In genomic region chr7:118129037-118129436, GRCh38 we compare ENCODE assay signal across 18 cellular contexts. TPM values are rescaled to one million over a fixed set of nuclear protein-coding genes. Genes with fewer than 3 reads are reported as not detected.
DNase-seq lines count a peak whose midpoint lies in the region; ATAC-seq lines count a peak whose summit lies in the region.
"Had no signal": no experiment of that assay in that cellular context is flagged by ENCODE, and none has a peak within 500 bp of the region (broad histone marks: within the 10 kb centered on the region; RNA-seq: fewer than 3 reads in every experiment).

No MANE protein-coding gene starts in this region.

- in situ Hi-C loops in G401 (cut with HindIII; ENCODE audit: low sequenced_read_pairs) = no loop called here

- no peak overlapping the region for H3K4me3 Mint-ChIP-seq in stimulated activated naive B cell treated with anti-CD40 and anti-IgM and Interleukin-4, amounts not matched to agents 10 μg/mL and 1 μg/mL and 100 μg/mL, for 72 hours
- H3K4me3 Mint-ChIP-seq: brain; CD4-positive, alpha-beta T cell; neural progenitor cell; stimulated activated effector memory CD8-positive, alpha-beta T cell treated with anti-CD3 and anti-CD28 coated beads, Interleukin-12 subunit alpha, Interleukin-12 subunit beta, amount 100 ng/mL, for 72 hours had no signal

- H3K4me1 Mint-ChIP-seq in stimulated activated naive B cell treated with anti-CD40 and anti-IgM and Interleukin-4, amounts not matched to agents 10 μg/mL and 1 μg/mL and 100 μg/mL, for 72 hours = peaks cover 0 to 7% of the 10 kb centered on the region in 2 donors
- H3K4me1 Mint-ChIP-seq: brain; neural progenitor cell; stimulated activated effector memory CD8-positive, alpha-beta T cell treated with anti-CD3 and anti-CD28 coated beads, Interleukin-12 subunit alpha, Interleukin-12 subunit beta, amount 100 ng/mL, for 72 hours had no signal

- H3K27ac Mint-ChIP-seq in stimulated activated naive B cell treated with anti-CD40 and anti-IgM and Interleukin-4, amounts not matched to agents 10 μg/mL and 1 μg/mL and 100 μg/mL, for 72 hours = no peak overlapping the region
- H3K27ac Mint-ChIP-seq: CD4-positive, alpha-beta T cell; neural progenitor cell; stimulated activated effector memory CD8-positive, alpha-beta T cell treated with anti-CD3 and anti-CD28 coated beads, Interleukin-12 subunit alpha, Interleukin-12 subunit beta, amount 100 ng/mL, for 72 hours had no signal

- DNase-seq in stimulated activated naive B cell treated with anti-CD40 and anti-IgM and Interleukin-4, amounts not matched to agents 10 μg/mL and 1 μg/mL and 100 μg/mL, for 72 hours = no peak
- no peak for DNase-seq in SHP77 (lab: John Stamatoyannopoulos, UW)
- DNase-seq in dedifferentiated amniotic fluid mesenchymal stem cell (ENCODE audit: extremely low spot score) = no peak
- no peak for DNase-seq in G401 (ENCODE audit: low spot score)
- DNase-seq: activated naive CD4-positive, alpha-beta T cell treated with anti-CD3 and anti-CD28 coated beads, Interleukin-2, amount 50 U/mL, for 16 hours; CD4-positive, alpha-beta T cell; effector CD8-positive, alpha-beta T cell; NCI-H1092 treated with DMSO at 0.1 percent for 48 hours; PC-3; sigmoid colon; stimulated activated CD4-positive, alpha-beta T cell treated with anti-CD3 and anti-CD28 coated beads, Interleukin-4, amount 100 ng/mL, for 4 hours; uterus had no signal

- ATAC-seq in GM18907 (IDR thresholded peaks at IDR 0.05; ENCODE audit: unreplicated experiment) = peak; percentile 70
- ATAC-seq in HG02623 (IDR thresholded peaks at IDR 0.05; ENCODE audit: unreplicated experiment) = peak; percentile 60
- peak; percentile 72 for ATAC-seq in HG03565 (IDR thresholded peaks at IDR 0.05; ENCODE audit: unreplicated experiment)
- peak; percentile 72 to 91 for ATAC-seq in stimulated activated naive B cell treated with anti-CD40 and anti-IgM and Interleukin-4, amounts not matched to agents 10 μg/mL and 1 μg/mL and 100 μg/mL, for 72 hours (replicated peaks)
- ATAC-seq: stimulated activated effector memory CD8-positive, alpha-beta T cell treated with anti-CD3 and anti-CD28 coated beads, Interleukin-12 subunit alpha, Interleukin-12 subunit beta, amount 100 ng/mL, for 72 hours had no signal

- H3K36me3 Mint-ChIP-seq in stimulated activated naive B cell treated with anti-CD40 and anti-IgM and Interleukin-4, amounts not matched to agents 10 μg/mL and 1 μg/mL and 100 μg/mL, for 72 hours = no peaks in the 10 kb centered on the region
- H3K36me3 Mint-ChIP-seq: brain; neural progenitor cell; stimulated activated effector memory CD8-positive, alpha-beta T cell treated with anti-CD3 and anti-CD28 coated beads, Interleukin-12 subunit alpha, Interleukin-12 subunit beta, amount 100 ng/mL, for 72 hours had no signal

- peaks cover 0 to 1% of the 10 kb centered on the region in 2 donors for H3K27me3 Mint-ChIP-seq in stimulated activated naive B cell treated with anti-CD40 and anti-IgM and Interleukin-4, amounts not matched to agents 10 μg/mL and 1 μg/mL and 100 μg/mL, for 72 hours
- H3K27me3 Mint-ChIP-seq: brain; CD4-positive, alpha-beta T cell had no signal

- H3K9me3 Mint-ChIP-seq in stimulated activated naive B cell treated with anti-CD40 and anti-IgM and Interleukin-4, amounts not matched to agents 10 μg/mL and 1 μg/mL and 100 μg/mL, for 72 hours = peaks cover 7 to 12% of the 10 kb centered on the region in 2 donors

RNA-seq across cellular contexts. Expression of gene LSM8, which starts 54.9 kb away (rescaled TPM):
- total RNA-seq in G401 (2014; rRNA removed; shearing (Covaris generic)) = 44.9 and 80.9 TPM in 2 replicates
